ENCODE assay signal across 9 cellular contexts in genomic region chr21:42830456-42831455, GRCh38. TPM values are rescaled to one million over a fixed set of nuclear protein-coding genes. Genes with fewer than 3 reads are reported as not detected.
DNase-seq lines count a peak whose midpoint lies in the region; ATAC-seq, FAIRE-seq and TF ChIP-seq lines count a peak whose summit lies in the region.
"Had no signal": no experiment of that assay in that cellular context is flagged by ENCODE, and none has a peak within 500 bp of the region (broad histone marks: within the 10 kb centered on the region; RNA-seq: fewer than 3 reads in every experiment).

No MANE protein-coding gene starts in this region.

- CTCF ChIA-PET in activated CD4-positive, alpha-beta memory T cell treated with anti-CD3 and anti-CD28 coated beads, Interleukin-2, amount 10 ng/mL, durations not matched to agents 7 days and 5 days (lab: Charles Lee), result interaction anchor here (0.6 to 3.6 kb wide), 3 partner anchors 137 to 237 kb away, joined by 3 to 23 read pairs (median 3); no protein-coding TSS in a partner anchor

- no peak overlapping the region for H3K27ac ChIP-seq in lower lobe of right lung
- H3K27ac ChIP-seq: neutrophil had no signal

- peaks cover 40 to 61% (median 40%) of the 10 kb centered on the region in 3 donors for H3K27me3 Mint-ChIP-seq in CD14-positive monocyte (ENCODE audit: low read depth in 3 of 3)
- H3K27me3 Mint-ChIP-seq in activated CD4-positive, alpha-beta memory T cell treated with anti-CD3 and anti-CD28 coated beads, Interleukin-2, amount 10 ng/mL, durations not matched to agents 7 days and 5 days, result peaks cover 37% of the 10 kb centered on the region

- DNase-seq in CD14-positive monocyte (ENCODE audit: low spot score), result no peak
- no peak for DNase-seq in GM12891 (ENCODE audit: insufficient read length, low spot score)
- DNase-seq in activated CD4-positive, alpha-beta memory T cell treated with anti-CD3 and anti-CD28 coated beads, Interleukin-2, amount 10 ng/mL, durations not matched to agents 7 days and 5 days, result peak; percentile 28
- DNase-seq in lower lobe of right lung, result no peak

- H3K9me3 ChIP-seq in lower lobe of right lung, result no peaks in the 10 kb centered on the region
- H3K9me3 ChIP-seq: neutrophil had no signal

- ATAC-seq in lower lobe of right lung, result peak in 1 of 2 donors; percentile 44
- ATAC-seq in HG02623 (IDR thresholded peaks at IDR 0.05; ENCODE audit: unreplicated experiment), result no peak
- ATAC-seq in HG03378 (IDR thresholded peaks at IDR 0.05; ENCODE audit: unreplicated experiment), result no peak
- ATAC-seq in GM19455 (IDR thresholded peaks at IDR 0.05; ENCODE audit: unreplicated experiment), result no peak

- no peaks in the 10 kb centered on the region for H3K36me3 Mint-ChIP-seq in CD14-positive monocyte
- H3K36me3 Mint-ChIP-seq in activated CD4-positive, alpha-beta memory T cell treated with anti-CD3 and anti-CD28 coated beads, Interleukin-2, amount 10 ng/mL, durations not matched to agents 7 days and 5 days (ENCODE audit: low read depth), result no peaks in the 10 kb centered on the region

- H3K9me3 Mint-ChIP-seq in CD14-positive monocyte, result peaks cover 0 to 7% (median 2%) of the 10 kb centered on the region in 7 donors
- no peaks in the 10 kb centered on the region for H3K9me3 Mint-ChIP-seq in activated CD4-positive, alpha-beta memory T cell treated with anti-CD3 and anti-CD28 coated beads, Interleukin-2, amount 10 ng/mL, durations not matched to agents 7 days and 5 days
- H3K9me3 Mint-ChIP-seq: central memory CD8-positive, alpha-beta T cell had no signal

- H3K27me3 ChIP-seq in lower lobe of right lung (ENCODE audit: low read depth), result peaks cover 40% of the 10 kb centered on the region

- peak; percentile 27; the same call in 1 of the 2 replicates for TF ChIP-seq POLR2A in GM12891 (IDR thresholded peaks at IDR 0.05; ENCODE audit: low read depth, low read length)

- TF ChIP-seq CTCF in CD14-positive monocyte (IDR thresholded peaks at IDR 0.05), result peak; percentile 13
- peak; percentile 11 for TF ChIP-seq CTCF in lower lobe of right lung (IDR thresholded peaks at IDR 0.05)

- POLR2A ChIA-PET in activated CD4-positive, alpha-beta memory T cell treated with anti-CD3 and anti-CD28 coated beads, Interleukin-2, amount 10 ng/mL, durations not matched to agents 7 days and 5 days (lab: Charles Lee), result no interaction called here

- intact Hi-C loops in CD14-positive monocyte (cut with micrococcal nuclease) (no loop called here), lower lobe of right lung (cut with DNase I) (no loop called here)

- peak overlapping the region in 1 of 2 donors; percentile 65 for H3K4me3 Mint-ChIP-seq in CD14-positive monocyte
- H3K4me3 Mint-ChIP-seq in activated CD4-positive, alpha-beta memory T cell treated with anti-CD3 and anti-CD28 coated beads, Interleukin-2, amount 10 ng/mL, durations not matched to agents 7 days and 5 days, result no peak overlapping the region
- H3K4me3 Mint-ChIP-seq: central memory CD8-positive, alpha-beta T cell had no signal

- no peaks in the 10 kb centered on the region for H3K36me3 ChIP-seq in lower lobe of right lung
- H3K36me3 ChIP-seq: neutrophil had no signal

- H3K4me1 ChIP-seq in lower lobe of right lung, result no peaks in the 10 kb centered on the region

- no peak overlapping the region for H3K4me3 ChIP-seq in lower lobe of right lung

- H3K4me1 Mint-ChIP-seq in CD14-positive monocyte, result peaks cover 10% of the 10 kb centered on the region
- peaks cover 35% of the 10 kb centered on the region for H3K4me1 Mint-ChIP-seq in activated CD4-positive, alpha-beta memory T cell treated with anti-CD3 and anti-CD28 coated beads, Interleukin-2, amount 10 ng/mL, durations not matched to agents 7 days and 5 days

- no peak for FAIRE-seq in GM12891 (lab: Jason Lieb, UNC)

- H3K27ac Mint-ChIP-seq in CD14-positive monocyte, result no peak overlapping the region
- H3K27ac Mint-ChIP-seq in activated CD4-positive, alpha-beta memory T cell treated with anti-CD3 and anti-CD28 coated beads, Interleukin-2, amount 10 ng/mL, durations not matched to agents 7 days and 5 days, result no peak overlapping the region

TF ChIP-seq in GM12891, 5 proteins besides CTCF, POLR2A, EP300 and RAD21:
- TF ChIP-seq POU2F2 (IDR thresholded peaks at IDR 0.05; ENCODE audit: low read depth, low read length) (no peak), TAF1 (IDR thresholded peaks at IDR 0.05; ENCODE audit: low read depth, low read length) (no peak), SPI1 (IDR thresholded peaks at IDR 0.05; ENCODE audit: low read depth, low read length) (no peak), PAX5 (IDR thresholded peaks at IDR 0.05; ENCODE audit: insufficient read depth, low read length, severe bottlenecking) (no peak), POLR2AphosphoS5 (IDR thresholded peaks at IDR 0.05; ENCODE audit: low read depth, low read length) (no peak)

RNA-seq across cellular contexts. Expression of gene WDR4, which starts 48.6 kb away (rescaled TPM):
- polyA plus RNA-seq in CD14-positive monocyte, result 1 to 10 TPM; 2.9 to 3.6 TPM
- polyA plus RNA-seq in GM12891 (2012; ENCODE audit: low read depth, missing spikeins), result 10.5 TPM
- total RNA-seq in activated CD4-positive, alpha-beta memory T cell treated with anti-CD3 and anti-CD28 coated beads, Interleukin-2, amount 10 ng/mL, durations not matched to agents 7 days and 5 days, result 10 to 100 TPM; 18.2 to 18.5 TPM
- 17.1 TPM for total RNA-seq in lower lobe of right lung
